Comparison of ENCODE assay signal across 1 cellular context in genomic region chr2:172009823-172010222, GRCh38.
TF ChIP-seq lines count a peak whose summit lies in the region.

No MANE protein-coding gene starts in this region.

TF ChIP-seq in HCT116, 20 proteins besides CTCF, POLR2A, EP300 and RAD21 (continued from another document):
- no peak for TF ChIP-seq ZBTB33 (IDR thresholded peaks at IDR 0.05; ENCODE audit: extremely low read depth, insufficient replicate concordance, low read length)
- TF ChIP-seq EGR1 (IDR thresholded peaks at IDR 0.05; ENCODE audit: low read depth): no peak
- TF ChIP-seq ZNF274 (IDR thresholded peaks at IDR 0.05; ENCODE audit: low read depth, low read length): no peak
- TF ChIP-seq SIN3A (IDR thresholded peaks at IDR 0.05; ENCODE audit: low read depth): no peak
- TF ChIP-seq FOSL1 (IDR thresholded peaks at IDR 0.05; ENCODE audit: low read depth): no peak
- TF ChIP-seq TCF7L2 (IDR thresholded peaks at IDR 0.05; ENCODE audit: borderline replicate concordance, extremely low read depth, insufficient read depth, insufficient read length): no peak
- no peak for TF ChIP-seq CEBPB (IDR thresholded peaks at IDR 0.05; ENCODE audit: low read depth)
- no peak for TF ChIP-seq ZFX (IDR thresholded peaks at IDR 0.05)
- TF ChIP-seq EZH2 (IDR thresholded peaks at IDR 0.05): no peak
- TF ChIP-seq EZH2phosphoT487 (IDR thresholded peaks at IDR 0.05; ENCODE audit: borderline replicate concordance): no peak
